Comparison of ENCODE assay signal across 8 cellular contexts in the genomic region with DNA sequence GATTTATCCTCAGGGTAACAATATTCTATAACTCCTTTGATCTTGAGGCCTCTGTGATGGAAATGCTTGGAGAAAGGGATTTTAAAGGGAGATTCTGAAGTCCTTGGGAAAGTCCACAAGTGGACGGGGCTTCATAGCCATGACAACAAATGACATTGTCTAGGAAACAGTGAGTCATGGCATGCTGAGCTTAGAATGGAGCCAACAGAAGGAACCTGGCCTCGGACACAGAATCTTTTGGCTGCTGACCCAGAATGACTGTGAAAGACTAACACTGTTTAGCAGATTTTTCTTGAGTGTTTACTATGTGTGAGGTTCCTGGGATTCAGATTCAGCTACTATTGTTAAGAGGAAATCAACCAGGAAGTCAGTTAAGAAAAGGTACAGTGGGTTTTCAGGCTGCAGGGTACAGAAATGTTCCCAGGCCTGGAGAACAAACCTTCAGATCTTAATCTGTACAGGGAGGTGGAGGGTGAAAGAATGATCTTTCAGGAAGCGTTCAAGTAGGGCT. TPM values are rescaled to one million over a fixed set of nuclear protein-coding genes. Genes with fewer than 3 reads are reported as not detected.
DNase-seq lines count a peak whose midpoint lies in the region; ATAC-seq and TF ChIP-seq lines count a peak whose summit lies in the region.

No MANE protein-coding gene starts in this region.

- H3K9me3 ChIP-seq in HCT116 (ENCODE audit: control insufficient read depth in 1 of 2, insufficient read depth in 1 of 2, low read depth in 1 of 2, low read length in 2 of 2) (no peaks in the 10 kb centered on the region), iPS-18a (ENCODE audit: control insufficient read depth, low read depth, low read length) (no peaks in the 10 kb centered on the region), smooth muscle cell (replicated peaks; ENCODE audit: low read depth) (no peaks in the 10 kb centered on the region)

- no peak for TF ChIP-seq RAD21 in HCT116 (IDR thresholded peaks at IDR 0.05; ENCODE audit: low read depth)

- TF ChIP-seq CTCF in HCT116 (IDR thresholded peaks at IDR 0.05 in 2 of 3, conservative IDR thresholded peaks at IDR 0.05 in 1 of 3; ENCODE audit: borderline replicate concordance in 1 of 3, insufficient read depth in 1 of 3, low read depth in 2 of 3, low read length in 2 of 3) (no peak), smooth muscle cell (IDR thresholded peaks at IDR 0.05; ENCODE audit: borderline replicate concordance, insufficient read depth, poor library complexity, severe bottlenecking) (no peak)

- H3K4me2 ChIP-seq in HCT116 (ENCODE audit: low read length) (peak overlapping the region; percentile 52), smooth muscle cell (peak overlapping the region; percentile 24)

- peaks cover 8% of the 10 kb centered on the region for H3F3A ChIP-seq in smooth muscle cell (ENCODE audit: low read depth)

- no peaks in the 10 kb centered on the region for H3K9me2 ChIP-seq in HCT116 (ENCODE audit: insufficient read depth)

- H3K36me3 ChIP-seq in HCT116 (ENCODE audit: control insufficient read depth in 1 of 2, insufficient read depth in 2 of 2, low read length in 2 of 2): no peaks in the 10 kb centered on the region
- no peaks in the 10 kb centered on the region for H3K36me3 ChIP-seq in iPS-18a (ENCODE audit: control insufficient read depth, low read depth, low read length)
- H3K36me3 ChIP-seq in smooth muscle cell (ENCODE audit: low read depth): no peaks in the 10 kb centered on the region

- no peak overlapping the region for H3K4me3 Mint-ChIP-seq in activated CD8-positive, alpha-beta memory T cell treated with anti-CD3 and anti-CD28 coated beads, Interleukin-2, amount 10 ng/mL, durations not matched to agents 7 days and 5 days

- H4K20me1 ChIP-seq in HCT116 (ENCODE audit: insufficient read depth) (no peaks in the 10 kb centered on the region), smooth muscle cell (ENCODE audit: low read depth) (no peaks in the 10 kb centered on the region)

- CTCF ChIA-PET in HCT116 (lab: Charles Lee): interaction anchor here (2.5 kb wide), 1 partner anchor 17 kb away, joined by 9 read pairs; no protein-coding TSS in a partner anchor
- CTCF ChIA-PET in activated CD8-positive, alpha-beta memory T cell treated with anti-CD3 and anti-CD28 coated beads, Interleukin-2, amount 10 ng/mL, durations not matched to agents 7 days and 5 days (lab: Charles Lee): no interaction called here

- TF ChIP-seq POLR2A in HCT116 (IDR thresholded peaks at IDR 0.05; ENCODE audit: borderline replicate concordance, extremely low read depth, insufficient read depth, insufficient read length): no peak

- no TSS peak for BruUV-seq in HCT116 (replicated peaks; lab: Mats Ljungman, UMichigan)

- H2AFZ ChIP-seq in HCT116 (ENCODE audit: low read depth, low read length, poor library complexity, severe bottlenecking): peak overlapping the region; percentile 94
- H2AFZ ChIP-seq in smooth muscle cell (ENCODE audit: low read depth): peak overlapping the region; percentile 29

- no peak overlapping the region for H3K27ac Mint-ChIP-seq in activated CD8-positive, alpha-beta memory T cell treated with anti-CD3 and anti-CD28 coated beads, Interleukin-2, amount 10 ng/mL, durations not matched to agents 7 days and 5 days

- H3K27me3 ChIP-seq in HCT116 (ENCODE audit: insufficient read depth, low read length): no peaks in the 10 kb centered on the region
- no peaks in the 10 kb centered on the region for H3K27me3 ChIP-seq in iPS-18a (ENCODE audit: control insufficient read depth, insufficient read depth, low read length)
- no peaks in the 10 kb centered on the region for H3K27me3 ChIP-seq in smooth muscle cell (ENCODE audit: low read depth)

- H3K27me3 Mint-ChIP-seq in activated CD8-positive, alpha-beta memory T cell treated with anti-CD3 and anti-CD28 coated beads, Interleukin-2, amount 10 ng/mL, durations not matched to agents 7 days and 5 days: no peaks in the 10 kb centered on the region

- H3K27ac ChIP-seq in HCT116 (ENCODE audit: low read depth, low read length) (no peak overlapping the region), iPS-18a (ENCODE audit: low read length) (peak overlapping the region; percentile 9), smooth muscle cell (ENCODE audit: low read depth) (peak overlapping the region; percentile 97)

- H3K9ac ChIP-seq in HCT116 (ENCODE audit: low read length) (peak overlapping the region; percentile 30; the same call in 1 of the 2 replicates), iPS-18a (ENCODE audit: low read length) (no peak overlapping the region), smooth muscle cell (ENCODE audit: low read depth) (peak overlapping the region; percentile 79)

- POLR2A ChIA-PET in HCT116 (lab: Charles Lee): interaction anchor here (0.6 to 1.1 kb wide), 2 partner anchors 18 kb away, joined by 3 read pairs; partner anchors contain the start of gene CXCL2

- H3K79me2 ChIP-seq in HCT116 (ENCODE audit: insufficient read depth, low read length) (no peaks in the 10 kb centered on the region), smooth muscle cell (ENCODE audit: low read depth) (no peaks in the 10 kb centered on the region)

- H3K36me3 Mint-ChIP-seq in activated CD8-positive, alpha-beta memory T cell treated with anti-CD3 and anti-CD28 coated beads, Interleukin-2, amount 10 ng/mL, durations not matched to agents 7 days and 5 days: no peaks in the 10 kb centered on the region

- H3K4me3 ChIP-seq in HCT116 (replicated peaks in 1 of 2; ENCODE audit: low read depth in 1 of 2, low read length in 2 of 2): 0 out of 4 replicates have a peak overlapping the region, but pooled peaks of 1 of the 2 experiments have one; percentile 5
- no peak overlapping the region for H3K4me3 ChIP-seq in iPS-18a (ENCODE audit: low read length)
- H3K4me3 ChIP-seq in smooth muscle cell: no peak overlapping the region

- peaks cover 8 to 29% of the 10 kb centered on the region in 2 experiments; a peak in 3 of 4 replicates for H3K4me1 ChIP-seq in HCT116 (ENCODE audit: control insufficient read depth in 1 of 2, insufficient read depth in 2 of 2, low read length in 2 of 2)
- no peaks in the 10 kb centered on the region for H3K4me1 ChIP-seq in iPS-18a (ENCODE audit: control insufficient read depth, low read depth, low read length)
- peaks cover 12% of the 10 kb centered on the region for H3K4me1 ChIP-seq in smooth muscle cell (ENCODE audit: low read depth)

- intact Hi-C loops in HCT116 (cut with micrococcal nuclease): no loop called here

- DNase-seq in HCT116 (ENCODE audit: low read depth, low spot score) (peak; percentile 73), astrocyte of the hippocampus (ENCODE audit: low read depth, low spot score) (peak; percentile 97), smooth muscle cell (lab: John Stamatoyannopoulos, UW; ENCODE audit: unreplicated experiment) (no peak), ecto neural progenitor cell (ENCODE audit: low spot score) (no peak), MV-4-11 (lab: John Stamatoyannopoulos, UW) (no peak)
- DNase-seq in activated CD8-positive, alpha-beta memory T cell treated with anti-CD3 and anti-CD28 coated beads, Interleukin-2, amount 10 ng/mL, durations not matched to agents 7 days and 5 days: no peak

- ATAC-seq in HCT116: peak; percentile 75
- no peak for ATAC-seq in HG03520 (IDR thresholded peaks at IDR 0.05; ENCODE audit: unreplicated experiment)
- no peak for ATAC-seq in activated CD8-positive, alpha-beta memory T cell treated with anti-CD3 and anti-CD28 coated beads, Interleukin-2, amount 10 ng/mL, durations not matched to agents 7 days and 5 days

- RAD21 ChIA-PET in HCT116 (lab: Charles Lee; ENCODE audit: low non-redundant PET in 1 of 2, low total read pairs in 2 of 2, uncharacterized antibody in 2 of 2, unreplicated experiment in 2 of 2): no interaction called here

- peaks cover under 1% of the 10 kb centered on the region for H3K9me3 Mint-ChIP-seq in activated CD8-positive, alpha-beta memory T cell treated with anti-CD3 and anti-CD28 coated beads, Interleukin-2, amount 10 ng/mL, durations not matched to agents 7 days and 5 days (ENCODE audit: low read depth)

- no peaks in the 10 kb centered on the region for H3K4me1 Mint-ChIP-seq in activated CD8-positive, alpha-beta memory T cell treated with anti-CD3 and anti-CD28 coated beads, Interleukin-2, amount 10 ng/mL, durations not matched to agents 7 days and 5 days

- 25% methylated on average over 3 of the region's 3 CpGs for WGBS in smooth muscle cell (ENCODE audit: low lambda C conversion rate)

TF ChIP-seq in HCT116, 20 proteins besides CTCF, POLR2A, EP300 and RAD21:
- peak; percentile 70 for TF ChIP-seq TCF7L2 (IDR thresholded peaks at IDR 0.05; ENCODE audit: borderline replicate concordance, extremely low read depth, insufficient read depth, insufficient read length)
- peak; percentile 86 for TF ChIP-seq FOSL1 (IDR thresholded peaks at IDR 0.05; ENCODE audit: low read depth)
- TF ChIP-seq JUND (IDR thresholded peaks at IDR 0.05): peak; percentile 79
- no peak for TF ChIP-seq SIN3A (IDR thresholded peaks at IDR 0.05; ENCODE audit: low read depth)
- TF ChIP-seq ZNF274 (IDR thresholded peaks at IDR 0.05; ENCODE audit: low read depth, low read length): no peak
- no peak for TF ChIP-seq CBX3 (IDR thresholded peaks at IDR 0.05; ENCODE audit: low read depth)
- TF ChIP-seq SP1 (IDR thresholded peaks at IDR 0.05; ENCODE audit: low read depth): peak; percentile 44

RNA-seq across cellular contexts. Expression of gene CXCL2, which starts 18.1 kb away (rescaled TPM):
- total RNA-seq in HCT116 (2021; ENCODE audit: unreplicated experiment) (1.8 TPM), smooth muscle cell (11.3 and 16.1 TPM in 2 replicates)
- 3.1 and 5.9 TPM in 2 replicates for polyA plus RNA-seq in HCT116 (2012)
- polyA plus RNA-seq in smooth muscle cell: 15.2 and 26.1 TPM in 2 replicates
- not detected for total RNA-seq in activated CD8-positive, alpha-beta memory T cell treated with anti-CD3 and anti-CD28 coated beads, Interleukin-2, amount 10 ng/mL, durations not matched to agents 7 days and 5 days

RNA-seq across cellular contexts. Expression of gene MTHFD2L, which starts 40.8 kb away (rescaled TPM):
- total RNA-seq in HCT116 (2021; ENCODE audit: unreplicated experiment) (15.0 TPM), smooth muscle cell (6.6 and 20.7 TPM in 2 replicates)
- 2.8 and 4.4 TPM in 2 replicates for polyA plus RNA-seq in HCT116 (2012)
- 4.9 and 6.2 TPM in 2 replicates for polyA plus RNA-seq in smooth muscle cell
- total RNA-seq in activated CD8-positive, alpha-beta memory T cell treated with anti-CD3 and anti-CD28 coated beads, Interleukin-2, amount 10 ng/mL, durations not matched to agents 7 days and 5 days: 1 to 10 TPM; 6.5 to 6.8 TPM

Comparison
In these comparisons a context has a peak if more than half of its experiments do, and no peak if none do; other contexts are left out.
1. DNase-seq: peak in HCT116 (single experiment) and astrocyte of the hippocampus (single experiment); none in smooth muscle cell (single experiment), ecto neural progenitor cell (single experiment), MV-4-11 (single experiment) and activated CD8-positive, alpha-beta memory T cell treated with anti-CD3 and anti-CD28 coated beads, Interleukin-2, amount 10 ng/mL, durations not matched to agents 7 days and 5 days (single experiment).